25 cellular contexts compared by ENCODE assay signal in the genomic region with DNA sequence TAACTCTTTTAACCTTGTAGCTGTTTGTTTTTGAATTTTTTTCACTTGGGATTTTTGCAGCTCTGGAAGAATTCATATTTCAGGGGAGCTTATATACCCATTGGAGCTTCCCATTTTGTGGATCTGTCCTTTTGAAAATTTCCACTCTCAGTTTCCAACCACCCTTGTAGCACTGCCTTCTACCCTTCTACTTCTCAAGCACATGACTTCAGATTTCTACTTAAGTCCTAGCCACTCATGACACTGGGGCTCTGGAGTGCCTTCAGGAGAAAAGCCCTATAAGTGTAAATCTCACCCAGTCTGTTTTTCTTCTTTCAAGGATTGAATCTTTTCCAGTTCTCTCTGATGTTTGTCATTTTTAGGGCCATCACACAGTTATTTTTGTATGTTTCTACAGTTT.
"Had no signal": no experiment of that assay in that cellular context is flagged by ENCODE, and none has a peak within 500 bp of the region (broad histone marks: within the 10 kb centered on the region; RNA-seq: fewer than 3 reads in every experiment).

No MANE protein-coding gene starts in this region.

- H3K27me3 Mint-ChIP-seq: naive B cell, type B pancreatic cell had no signal

- H3K9me3 ChIP-seq: neutrophil, psoas muscle, stomach, thoracic aorta, tibial nerve, vagina had no signal

- H3K4me1 ChIP-seq: parathyroid adenoma, psoas muscle, stomach, tibial nerve, vagina had no signal

- H3K36me3 ChIP-seq: neutrophil, stomach, thoracic aorta, tibial nerve, vagina had no signal

- H3K27ac ChIP-seq: hepatocyte, neutrophil, parathyroid adenoma, psoas muscle, skin epidermis, stomach, thoracic aorta, tibial nerve, vagina had no signal

- H3K9me3 Mint-ChIP-seq: mesothelial cell of epicardium; stimulated activated naive B cell treated with anti-CD40 and anti-IgM and Interleukin-4, amounts not matched to agents 10 μg/mL and 1 μg/mL and 100 μg/mL, for 72 hours; type B pancreatic cell had no signal

- H3K4me3 Mint-ChIP-seq: mesothelial cell of epicardium; naive B cell; natural killer cell; stimulated activated naive B cell treated with anti-CD40 and anti-IgM and Interleukin-4, amounts not matched to agents 10 μg/mL and 1 μg/mL and 100 μg/mL, for 72 hours; type B pancreatic cell had no signal

- H3K9ac ChIP-seq: parathyroid adenoma had no signal

- H3K4me1 Mint-ChIP-seq: mesothelial cell of epicardium; naive B cell; natural killer cell; stimulated activated naive B cell treated with anti-CD40 and anti-IgM and Interleukin-4, amounts not matched to agents 10 μg/mL and 1 μg/mL and 100 μg/mL, for 72 hours had no signal

- H3K4me3 ChIP-seq: hepatocyte, lung, psoas muscle, skin epidermis, stomach, thoracic aorta, tibial nerve, vagina had no signal

- ATAC-seq: natural killer cell; psoas muscle; sciatic nerve; stimulated activated naive B cell treated with anti-CD40 and anti-IgM and Interleukin-4, amounts not matched to agents 10 μg/mL and 1 μg/mL and 100 μg/mL, for 72 hours; stimulated activated naive CD8-positive, alpha-beta T cell treated with anti-CD3 and anti-CD28 coated beads, Interleukin-15, Interleukin-2, amounts not matched to agents 100 U/mL and 50 U/mL, for 24 hours had no signal

- DNase-seq: head of caudate nucleus; islet precursor cell; mesendoderm; naive B cell; natural killer cell; occipital lobe; psoas muscle; stimulated activated CD4-positive, alpha-beta T cell treated with anti-CD3 and anti-CD28 coated beads, Interleukin-12 subunit alpha, Interleukin-12 subunit beta, amount 100 ng/mL, for 4 hours; stimulated activated CD4-positive, alpha-beta T cell treated with anti-CD3 and anti-CD28 coated beads, Interleukin-15, amount 100 ng/mL, for 24 hours; stimulated activated CD4-positive, alpha-beta T cell treated with anti-CD3 and anti-CD28 coated beads, Interleukin-2, amount 100 ng/mL, for 24 hours; stimulated activated CD4-positive, alpha-beta T cell treated with anti-CD3 and anti-CD28 coated beads, Interleukin-4, amount 100 ng/mL, for 1 hour; stimulated activated naive B cell treated with anti-CD40 and anti-IgM and Interleukin-4, amounts not matched to agents 10 μg/mL and 1 μg/mL and 100 μg/mL, for 72 hours; stimulated activated naive CD8-positive, alpha-beta T cell treated with anti-CD3 and anti-CD28 coated beads, Interleukin-15, Interleukin-2, amounts not matched to agents 100 U/mL and 50 U/mL, for 24 hours; stomach had no signal

- H3K27ac Mint-ChIP-seq: mesothelial cell of epicardium; naive B cell; natural killer cell; stimulated activated naive B cell treated with anti-CD40 and anti-IgM and Interleukin-4, amounts not matched to agents 10 μg/mL and 1 μg/mL and 100 μg/mL, for 72 hours; type B pancreatic cell had no signal

- H3K27me3 ChIP-seq: hepatocyte, stomach, tibial nerve, vagina had no signal

- H3K36me3 Mint-ChIP-seq: mesothelial cell of epicardium; naive B cell; natural killer cell; stimulated activated naive B cell treated with anti-CD40 and anti-IgM and Interleukin-4, amounts not matched to agents 10 μg/mL and 1 μg/mL and 100 μg/mL, for 72 hours; type B pancreatic cell had no signal

- H2AFZ ChIP-seq: hepatocyte, parathyroid adenoma had no signal
